In genomic region chr9:124511891-124512805, GRCh38 we compare ENCODE assay signal across 1 cellular context.
TF ChIP-seq lines count a peak whose summit lies in the region.

No MANE protein-coding gene starts in this region.

TF ChIP-seq in HepG2, 621 proteins besides CTCF, POLR2A, EP300 and RAD21 (continued from another document and continues in another):
- TF ChIP-seq PRDM15 (CRISPR knock-in tag; IDR thresholded peaks at IDR 0.05) = no peak
- TF ChIP-seq AHR (CRISPR knock-in tag; IDR thresholded peaks at IDR 0.05) = peak; percentile 63; the same call in 1 of the 2 replicates
- TF ChIP-seq KDM2A (CRISPR knock-in tag; IDR thresholded peaks at IDR 0.05; ENCODE audit: borderline replicate concordance, low read depth) = peak; percentile 56; the same call in 1 of the 2 replicates
- no peak for TF ChIP-seq ZNF468 (CRISPR knock-in tag; IDR thresholded peaks at IDR 0.05)
- no peak for TF ChIP-seq SP140L (CRISPR knock-in tag; IDR thresholded peaks at IDR 0.05; ENCODE audit: borderline replicate concordance)
- peak; percentile 71 for TF ChIP-seq FOXO1 (CRISPR knock-in tag; IDR thresholded peaks at IDR 0.05)
- TF ChIP-seq ATF1 (CRISPR knock-in tag; IDR thresholded peaks at IDR 0.05) = no peak
- TF ChIP-seq, protein P1, sequence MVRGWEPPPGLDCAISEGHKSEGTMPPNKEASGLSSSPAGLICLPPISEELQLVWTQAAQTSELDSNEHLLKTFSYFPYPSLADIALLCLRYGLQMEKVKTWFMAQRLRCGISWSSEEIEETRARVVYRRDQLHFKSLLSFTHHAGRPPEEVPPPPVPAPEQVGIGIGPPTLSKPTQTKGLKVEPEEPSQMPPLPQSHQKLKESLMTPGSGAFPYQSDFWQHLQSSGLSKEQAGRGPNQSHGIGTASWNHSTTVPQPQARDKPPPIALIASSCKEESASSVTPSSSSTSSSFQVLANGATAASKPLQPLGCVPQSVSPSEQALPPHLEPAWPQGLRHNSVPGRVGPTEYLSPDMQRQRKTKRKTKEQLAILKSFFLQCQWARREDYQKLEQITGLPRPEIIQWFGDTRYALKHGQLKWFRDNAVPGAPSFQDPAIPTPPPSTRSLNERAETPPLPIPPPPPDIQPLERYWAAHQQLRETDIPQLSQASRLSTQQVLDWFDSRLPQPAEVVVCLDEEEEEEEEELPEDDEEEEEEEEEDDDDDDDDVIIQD (CRISPR knock-in tag; IDR thresholded peaks at IDR 0.05; ENCODE audit: low read depth) = 0 out of 2 replicates have a peak, but pooled peaks have one; percentile 31
- TF ChIP-seq MAFK (conservative IDR thresholded peaks at IDR 0.05 in 1 of 2, IDR thresholded peaks at IDR 0.05 in 1 of 2; ENCODE audit: low read length in 2 of 2) = no peak
- no peak for TF ChIP-seq RFXANK (CRISPR knock-in tag; IDR thresholded peaks at IDR 0.05)
- 0 out of 2 replicates have a peak, but pooled peaks have one; percentile 75 for TF ChIP-seq AKAP8 (CRISPR knock-in tag; IDR thresholded peaks at IDR 0.05)
- TF ChIP-seq ZNF83 (CRISPR knock-in tag; IDR thresholded peaks at IDR 0.05; ENCODE audit: borderline replicate concordance) = no peak
- TF ChIP-seq RXRA (CRISPR knock-in tag; IDR thresholded peaks at IDR 0.05) = peak; percentile 91
- no peak for TF ChIP-seq ZNF709 (CRISPR knock-in tag; IDR thresholded peaks at IDR 0.05)
- no peak for TF ChIP-seq PLRG1 (conservative IDR thresholded peaks at IDR 0.05)
- TF ChIP-seq FOSL1 (CRISPR knock-in tag; IDR thresholded peaks at IDR 0.05; ENCODE audit: borderline replicate concordance) = no peak
- peak; percentile 96 for TF ChIP-seq ZSCAN25 (CRISPR knock-in tag; IDR thresholded peaks at IDR 0.05)
- TF ChIP-seq, protein P2, sequence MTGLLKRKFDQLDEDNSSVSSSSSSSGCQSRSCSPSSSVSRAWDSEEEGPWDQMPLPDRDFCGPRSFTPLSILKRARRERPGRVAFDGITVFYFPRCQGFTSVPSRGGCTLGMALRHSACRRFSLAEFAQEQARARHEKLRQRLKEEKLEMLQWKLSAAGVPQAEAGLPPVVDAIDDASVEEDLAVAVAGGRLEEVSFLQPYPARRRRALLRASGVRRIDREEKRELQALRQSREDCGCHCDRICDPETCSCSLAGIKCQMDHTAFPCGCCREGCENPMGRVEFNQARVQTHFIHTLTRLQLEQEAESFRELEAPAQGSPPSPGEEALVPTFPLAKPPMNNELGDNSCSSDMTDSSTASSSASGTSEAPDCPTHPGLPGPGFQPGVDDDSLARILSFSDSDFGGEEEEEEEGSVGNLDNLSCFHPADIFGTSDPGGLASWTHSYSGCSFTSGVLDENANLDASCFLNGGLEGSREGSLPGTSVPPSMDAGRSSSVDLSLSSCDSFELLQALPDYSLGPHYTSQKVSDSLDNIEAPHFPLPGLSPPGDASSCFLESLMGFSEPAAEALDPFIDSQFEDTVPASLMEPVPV (CRISPR knock-in tag; IDR thresholded peaks at IDR 0.05) = no peak
- no peak for TF ChIP-seq E2F1 (CRISPR knock-in tag; IDR thresholded peaks at IDR 0.05)
- peak; percentile 80 for TF ChIP-seq YEATS4 (CRISPR knock-in tag; IDR thresholded peaks at IDR 0.05; ENCODE audit: borderline replicate concordance)
- no peak for TF ChIP-seq HNRNPLL (IDR thresholded peaks at IDR 0.05; ENCODE audit: low read depth, low read length, poor library complexity, severe bottlenecking)
- no peak for TF ChIP-seq ZNF704 (CRISPR knock-in tag; IDR thresholded peaks at IDR 0.05; ENCODE audit: borderline replicate concordance)
- no peak for TF ChIP-seq DR1 (CRISPR knock-in tag; IDR thresholded peaks at IDR 0.05)
- TF ChIP-seq RFX5 (IDR thresholded peaks at IDR 0.05; ENCODE audit: low read depth, low read length) = no peak
- TF ChIP-seq KAT8 (CRISPR knock-in tag; IDR thresholded peaks at IDR 0.05) = no peak
- TF ChIP-seq DRAP1 (CRISPR knock-in tag; IDR thresholded peaks at IDR 0.05) = no peak; the same call in 1 of the 2 replicates
- no peak; the same call in 1 of the 2 replicates for TF ChIP-seq ZNF275 (CRISPR knock-in tag; IDR thresholded peaks at IDR 0.05; ENCODE audit: borderline replicate concordance)
- no peak for TF ChIP-seq ZNF530 (CRISPR knock-in tag; IDR thresholded peaks at IDR 0.05; ENCODE audit: low read depth)
- peak; percentile 26; the same call in 1 of the 2 replicates for TF ChIP-seq SP4 (CRISPR knock-in tag; IDR thresholded peaks at IDR 0.05)
- no peak for TF ChIP-seq ZC3H13 (CRISPR knock-in tag; IDR thresholded peaks at IDR 0.05)
- TF ChIP-seq ZNF318 (CRISPR knock-in tag; IDR thresholded peaks at IDR 0.05) = 0 out of 2 replicates have a peak, but pooled peaks have one; percentile 4
- peak; percentile 56; the same call in 1 of the 2 replicates for TF ChIP-seq ZNF543 (CRISPR knock-in tag; IDR thresholded peaks at IDR 0.05)
- peak; percentile 68 for TF ChIP-seq BCL6 (CRISPR knock-in tag; IDR thresholded peaks at IDR 0.05)
